ENCODE assay signal across 8 cellular contexts in genomic region chr7:43784030-43785001, GRCh38. TPM values are rescaled to one million over a fixed set of nuclear protein-coding genes. Genes with fewer than 3 reads are reported as not detected.
A peak's percentile ranks its signal among the peaks of the same experiment; 100 is the strongest.
DNase-seq lines count a peak whose midpoint lies in the region; ATAC-seq lines count a peak whose summit lies in the region.

No MANE protein-coding gene starts in this region.

- H3K27ac Mint-ChIP-seq in activated T-helper 1 cell treated with anti-CD3 and anti-CD28 coated beads, Interleukin-12 subunit alpha, Interleukin-12 subunit beta, Interleukin-2, Interleukin-4 antibody, amounts not matched to agents 30 ng/mL and 10 ng/mL and 1 ng/mL, durations not matched to agents 14 hours and 24 hours and 36 hours, result peak overlapping the region; percentile 32

- H3K27me3 Mint-ChIP-seq in activated T-helper 1 cell treated with anti-CD3 and anti-CD28 coated beads, Interleukin-12 subunit alpha, Interleukin-12 subunit beta, Interleukin-2, Interleukin-4 antibody, amounts not matched to agents 30 ng/mL and 10 ng/mL and 1 ng/mL, durations not matched to agents 14 hours and 24 hours and 36 hours (ENCODE audit: insufficient read depth), result no peaks in the 10 kb centered on the region

- no peaks in the 10 kb centered on the region for H3K9me3 Mint-ChIP-seq in activated T-helper 1 cell treated with anti-CD3 and anti-CD28 coated beads, Interleukin-12 subunit alpha, Interleukin-12 subunit beta, Interleukin-2, Interleukin-4 antibody, amounts not matched to agents 30 ng/mL and 10 ng/mL and 1 ng/mL, durations not matched to agents 14 hours and 24 hours and 36 hours

- DNase-seq in activated CD4-positive, alpha-beta T cell treated with anti-CD3 and anti-CD28 coated beads for 48 hours, result peak; percentile 58
- DNase-seq in activated CD4-positive, alpha-beta T cell treated with anti-CD3 and anti-CD28 coated beads, Interleukin-2, amount 50 U/mL, for 1 hour, result no peak
- no peak for DNase-seq in activated T-helper 1 cell treated with anti-CD3 and anti-CD28 coated beads, Interleukin-12 subunit alpha, Interleukin-12 subunit beta, Interleukin-2, Interleukin-4 antibody, amounts not matched to agents 30 ng/mL and 10 ng/mL and 1 ng/mL, durations not matched to agents 14 hours and 24 hours and 36 hours (ENCODE audit: low spot score)
- peak; percentile 28 to 36 for DNase-seq in stimulated activated CD8-positive, alpha-beta memory T cell treated with anti-CD3 and anti-CD28 coated beads, Interleukin-15, amount 100 ng/mL, for 48 hours (ENCODE audit: low read depth in 2 of 2)
- no peak for DNase-seq in DMS53 treated with DMSO at 0.1 percent for 48 hours (lab: John Stamatoyannopoulos, UW; ENCODE audit: unreplicated experiment)
- DNase-seq in NCI-H526 treated with DMSO at 0.1 percent for 48 hours (lab: John Stamatoyannopoulos, UW), result no peak
- DNase-seq in amniotic stem cell (lab: John Stamatoyannopoulos, UW), result no peak

- ATAC-seq in HG02973 (IDR thresholded peaks at IDR 0.05; ENCODE audit: unreplicated experiment), result peak; percentile 92

- intact Hi-C loops in activated T-helper 1 cell treated with anti-CD3 and anti-CD28 coated beads, Interleukin-12 subunit alpha, Interleukin-12 subunit beta, Interleukin-2, Interleukin-4 antibody, amounts not matched to agents 30 ng/mL and 10 ng/mL and 1 ng/mL, durations not matched to agents 14 hours and 24 hours and 36 hours (cut with micrococcal nuclease), result loop anchor here (2.0 kb wide), 1 partner anchor 26 kb away; the partner anchor contains the start of gene BLVRA

- H3K4me3 Mint-ChIP-seq in activated T-helper 1 cell treated with anti-CD3 and anti-CD28 coated beads, Interleukin-12 subunit alpha, Interleukin-12 subunit beta, Interleukin-2, Interleukin-4 antibody, amounts not matched to agents 30 ng/mL and 10 ng/mL and 1 ng/mL, durations not matched to agents 14 hours and 24 hours and 36 hours, result no peak overlapping the region

- H3K36me3 Mint-ChIP-seq in activated T-helper 1 cell treated with anti-CD3 and anti-CD28 coated beads, Interleukin-12 subunit alpha, Interleukin-12 subunit beta, Interleukin-2, Interleukin-4 antibody, amounts not matched to agents 30 ng/mL and 10 ng/mL and 1 ng/mL, durations not matched to agents 14 hours and 24 hours and 36 hours (ENCODE audit: low read depth), result peaks cover 11% of the 10 kb centered on the region

- peaks cover 9% of the 10 kb centered on the region for H3K4me1 Mint-ChIP-seq in activated T-helper 1 cell treated with anti-CD3 and anti-CD28 coated beads, Interleukin-12 subunit alpha, Interleukin-12 subunit beta, Interleukin-2, Interleukin-4 antibody, amounts not matched to agents 30 ng/mL and 10 ng/mL and 1 ng/mL, durations not matched to agents 14 hours and 24 hours and 36 hours (ENCODE audit: low read depth)

RNA-seq across cellular contexts. Expression of gene BLVRA, which starts 25.8 kb away (rescaled TPM):
- total RNA-seq in activated T-helper 1 cell treated with anti-CD3 and anti-CD28 coated beads, Interleukin-12 subunit alpha, Interleukin-12 subunit beta, Interleukin-2, Interleukin-4 antibody, amounts not matched to agents 30 ng/mL and 10 ng/mL and 1 ng/mL, durations not matched to agents 14 hours and 24 hours and 36 hours, result 48.1 and 52.9 TPM in 2 replicates

RNA-seq across cellular contexts. Expression of gene COA1, which starts 55.0 kb away (rescaled TPM):
- 81.7 and 88.6 TPM in 2 replicates for total RNA-seq in activated T-helper 1 cell treated with anti-CD3 and anti-CD28 coated beads, Interleukin-12 subunit alpha, Interleukin-12 subunit beta, Interleukin-2, Interleukin-4 antibody, amounts not matched to agents 30 ng/mL and 10 ng/mL and 1 ng/mL, durations not matched to agents 14 hours and 24 hours and 36 hours

Comparison
In these comparisons a context has a peak if more than half of its experiments do, and no peak if none do; other contexts are left out.
1. DNase-seq: peak in activated CD4-positive, alpha-beta T cell treated with anti-CD3 and anti-CD28 coated beads for 48 hours (single experiment) and stimulated activated CD8-positive, alpha-beta memory T cell treated with anti-CD3 and anti-CD28 coated beads, Interleukin-15, amount 100 ng/mL, for 48 hours (2 of 2); none in activated CD4-positive, alpha-beta T cell treated with anti-CD3 and anti-CD28 coated beads, Interleukin-2, amount 50 U/mL, for 1 hour (single experiment), activated T-helper 1 cell treated with anti-CD3 and anti-CD28 coated beads, Interleukin-12 subunit alpha, Interleukin-12 subunit beta, Interleukin-2, Interleukin-4 antibody, amounts not matched to agents 30 ng/mL and 10 ng/mL and 1 ng/mL, durations not matched to agents 14 hours and 24 hours and 36 hours (single experiment), DMS53 treated with DMSO at 0.1 percent for 48 hours (single experiment), NCI-H526 treated with DMSO at 0.1 percent for 48 hours (single experiment) and amniotic stem cell (single experiment).